Comparison of ENCODE assay signal across 10 cellular contexts in the genomic region with DNA sequence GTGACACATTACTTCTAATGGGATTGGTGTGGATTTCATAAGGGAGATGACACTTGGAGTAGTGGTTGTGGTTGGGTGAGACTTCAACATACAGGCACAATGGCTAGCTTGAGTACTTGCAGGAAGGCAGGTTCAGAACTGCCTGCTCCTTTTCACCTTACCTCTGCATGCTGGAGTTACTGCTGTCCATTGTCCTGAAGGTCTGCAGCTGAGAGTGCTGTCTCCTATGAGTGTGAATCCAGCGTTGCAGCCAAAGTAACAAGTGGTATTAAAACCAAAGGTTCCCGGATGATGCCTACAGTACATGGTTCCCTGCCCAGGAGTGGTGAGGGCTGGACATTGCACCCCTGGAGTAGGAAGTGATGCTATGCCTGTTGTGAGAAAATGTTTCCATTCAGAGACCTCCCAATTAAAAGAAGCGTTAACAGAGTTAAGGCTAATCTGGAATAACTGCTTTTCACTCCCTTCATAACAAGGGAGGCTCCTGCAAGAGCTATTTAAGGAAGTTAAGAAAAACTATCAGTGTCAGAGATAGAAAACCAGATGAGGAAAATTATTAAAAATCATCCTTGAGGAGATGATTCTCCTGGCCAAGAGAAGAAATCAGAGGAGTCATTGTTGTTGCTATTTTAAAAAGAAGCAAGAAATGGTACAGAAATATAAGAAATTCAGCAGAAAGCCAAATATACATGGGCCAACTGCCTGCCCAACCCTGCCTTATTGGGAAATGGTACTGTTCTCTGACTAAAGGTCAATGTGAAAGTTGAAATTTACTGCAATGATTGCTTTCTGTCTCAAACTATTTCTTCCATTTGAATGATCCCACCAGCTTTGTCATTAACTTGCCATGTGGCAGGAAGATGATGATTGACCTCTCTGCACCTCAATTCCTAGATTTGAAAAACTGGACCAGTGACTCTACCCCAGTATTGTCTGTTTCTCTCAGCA. TPM values are rescaled to one million over a fixed set of nuclear protein-coding genes. Genes with fewer than 3 reads are reported as not detected.
DNase-seq lines count a peak whose midpoint lies in the region; ATAC-seq and TF ChIP-seq lines count a peak whose summit lies in the region.
"Had no signal": no experiment of that assay in that cellular context is flagged by ENCODE, and none has a peak within 500 bp of the region (broad histone marks: within the 10 kb centered on the region; RNA-seq: fewer than 3 reads in every experiment).

No MANE protein-coding gene starts in this region.

- no peaks in the 10 kb centered on the region for H3K36me3 ChIP-seq in adrenal gland (replicated peaks in 1 of 2)

- no peak overlapping the region for H3K27ac ChIP-seq in adrenal gland

- TF ChIP-seq CTCF in adrenal gland (IDR thresholded peaks at IDR 0.05) (no peak), GM13976 (IDR thresholded peaks at IDR 0.05; ENCODE audit: borderline replicate concordance, control extremely low read depth, extremely low read depth, insufficient read depth, missing control alignments) (no peak)

- in situ Hi-C loops in SK-MEL-5 (cut with HindIII; ENCODE audit: low pct_unique_long_range_greater_than_20kb, low sequenced_read_pairs) = no loop called here
- in situ Hi-C loops in GM13976 (cut with MboI; ENCODE audit: low sequenced_read_pairs, unreplicated experiment) = no loop called here

- DNase-seq in stimulated activated CD4-positive, alpha-beta T cell treated with anti-CD3 and anti-CD28 coated beads, Interleukin-4, amount 100 ng/mL, for 24 hours = peak; percentile 8
- DNase-seq in stimulated activated CD4-positive, alpha-beta T cell treated with anti-CD3 and anti-CD28 coated beads, Interleukin-4, amount 100 ng/mL, for 1 hour = no peak
- DNase-seq in SK-MEL-5 (ENCODE audit: low read depth, low spot score) = peak; percentile 16
- DNase-seq in fibroblast of peridontal ligament (ENCODE audit: extremely low read depth) = peak; percentile 5
- DNase-seq in adrenal gland = no peak
- DNase-seq in sciatic nerve (ENCODE audit: low spot score) = no peak
- DNase-seq in DMS 273 (lab: John Stamatoyannopoulos, UW; ENCODE audit: unreplicated experiment) = no peak
- DNase-seq in GM13976 (ENCODE audit: low spot score) = no peak
- DNase-seq: DMS 273 treated with DMSO at 0.1 percent for 48 hours, NCI-H2029 treated with DMSO at 0.1 percent for 48 hours had no signal

- no peak for ATAC-seq in sciatic nerve

- intact Hi-C loops in adrenal gland (cut with DNase I) (loop anchor here in 1 of 2 donors (10.0 kb wide), 1 partner anchor 119 kb away; a partner anchor contains a TSS), sciatic nerve (cut with DNase I) (no loop called here)

- H3K4me3 ChIP-seq in adrenal gland = no peak overlapping the region

- no peak for TF ChIP-seq POLR2A in adrenal gland (IDR thresholded peaks at IDR 0.05)

- 43 to 63% (median 55%) methylated on average over 3 of the region's 3 CpGs for WGBS in adrenal gland, 4 donors

- H3K9me3 ChIP-seq in adrenal gland (replicated peaks in 1 of 3) = no peaks in the 10 kb centered on the region

- H3K27me3 ChIP-seq in adrenal gland = peaks cover 7% of the 10 kb centered on the region

- H3K4me1 ChIP-seq in adrenal gland (replicated peaks in 1 of 2) = no peaks in the 10 kb centered on the region

RNA-seq across cellular contexts. Expression of a gene that starts 9.8 kb away (rescaled TPM):
- not detected in 2 replicates for total RNA-seq in SK-MEL-5 (2014; rRNA removed; shearing (Covaris generic))
- polyA plus RNA-seq in SK-MEL-5 (2015; cell fraction: cytosol; rRNA removed) = 0.01 TPM in 1 of 2 replicates, not detected in the other
- polyA plus RNA-seq in SK-MEL-5 (2015; cell fraction: nucleus; rRNA removed) = not detected in 2 replicates
- under 1 TPM in 4 of 8 donors, not detected in 4; under 0.01 to 0.39 (median 0.11) TPM for total RNA-seq in adrenal gland
- under 1 TPM; 0.13 to 0.88 (median 0.64) TPM for polyA plus RNA-seq in adrenal gland
- total RNA-seq in sciatic nerve = 1.8 TPM

RNA-seq across cellular contexts. Expression of a gene that starts 33.9 kb away (rescaled TPM):
- not detected in 2 replicates for total RNA-seq in SK-MEL-5 (2014; rRNA removed; shearing (Covaris generic))
- not detected in 2 replicates for polyA plus RNA-seq in SK-MEL-5 (2015; cell fraction: cytosol; rRNA removed)
- polyA plus RNA-seq in SK-MEL-5 (2015; cell fraction: nucleus; rRNA removed) = not detected in 2 replicates
- total RNA-seq in adrenal gland (10 to 100 TPM in 2 of 8 donors, 1 to 10 TPM in 6; 2.3 to 10.9 (median 4.2) TPM), sciatic nerve (21.0 TPM)
- polyA plus RNA-seq in adrenal gland = 1 to 10 TPM; 1.6 to 5.1 (median 3.3) TPM

Comparison
In these comparisons a context has a peak if more than half of its experiments do, and no peak if none do; other contexts are left out.
1. DNase-seq: peak in stimulated activated CD4-positive, alpha-beta T cell treated with anti-CD3 and anti-CD28 coated beads, Interleukin-4, amount 100 ng/mL, for 24 hours (single experiment), SK-MEL-5 (single experiment) and fibroblast of peridontal ligament (single experiment); none in stimulated activated CD4-positive, alpha-beta T cell treated with anti-CD3 and anti-CD28 coated beads, Interleukin-4, amount 100 ng/mL, for 1 hour (single experiment), adrenal gland (0 of 7), sciatic nerve (single experiment), DMS 273 (single experiment) and GM13976 (single experiment).